In the genomic region with DNA sequence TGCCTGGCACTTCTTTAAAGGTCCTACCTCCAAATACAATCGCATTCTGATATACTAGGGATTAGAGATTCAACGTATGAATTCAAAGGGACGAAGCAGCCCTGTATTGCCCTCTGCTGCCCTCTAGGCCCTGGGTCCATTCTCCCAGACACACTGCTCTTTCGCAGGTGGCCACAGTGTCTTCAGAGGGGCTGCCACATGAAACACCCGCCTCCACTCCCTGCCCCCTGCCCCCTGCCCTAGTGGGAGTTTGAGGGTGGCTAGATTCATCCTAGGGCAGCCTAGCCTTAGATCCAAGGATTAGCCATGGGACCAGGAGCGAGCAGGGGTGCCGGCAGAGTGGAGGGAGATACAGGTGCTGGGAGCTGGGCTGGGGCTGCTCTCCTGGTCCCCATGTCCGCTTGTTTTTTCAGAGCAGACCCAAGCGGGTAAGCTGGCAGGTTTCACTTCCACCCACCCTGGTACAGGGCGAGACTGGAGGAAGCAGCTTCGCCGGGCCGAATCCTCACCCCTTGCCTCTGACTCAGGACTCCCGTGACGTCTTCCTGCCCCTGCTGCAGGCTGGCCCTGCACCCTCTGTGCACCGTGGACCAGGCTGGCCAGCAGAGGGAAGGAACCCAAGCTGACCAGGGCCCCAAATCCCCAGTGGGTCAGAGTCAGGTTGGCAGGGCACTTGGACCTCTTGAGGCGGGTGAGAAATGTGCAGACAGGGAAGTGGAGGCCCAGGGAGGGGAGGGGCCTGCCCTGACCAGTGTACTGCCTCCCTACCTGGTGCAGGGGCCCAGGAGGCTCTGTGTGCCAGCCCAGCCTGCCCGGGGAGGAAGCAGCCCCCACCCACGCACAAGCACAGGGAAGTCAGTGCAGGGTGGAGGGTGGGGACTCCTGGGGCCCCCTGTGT, we compare ENCODE assay signal across 1 cellular context.
TF ChIP-seq lines count a peak whose summit lies in the region.

No MANE protein-coding gene starts in this region.

TF ChIP-seq in HepG2, 621 proteins besides CTCF, POLR2A, EP300 and RAD21 (continued from another document):
- TF ChIP-seq, protein P1, sequence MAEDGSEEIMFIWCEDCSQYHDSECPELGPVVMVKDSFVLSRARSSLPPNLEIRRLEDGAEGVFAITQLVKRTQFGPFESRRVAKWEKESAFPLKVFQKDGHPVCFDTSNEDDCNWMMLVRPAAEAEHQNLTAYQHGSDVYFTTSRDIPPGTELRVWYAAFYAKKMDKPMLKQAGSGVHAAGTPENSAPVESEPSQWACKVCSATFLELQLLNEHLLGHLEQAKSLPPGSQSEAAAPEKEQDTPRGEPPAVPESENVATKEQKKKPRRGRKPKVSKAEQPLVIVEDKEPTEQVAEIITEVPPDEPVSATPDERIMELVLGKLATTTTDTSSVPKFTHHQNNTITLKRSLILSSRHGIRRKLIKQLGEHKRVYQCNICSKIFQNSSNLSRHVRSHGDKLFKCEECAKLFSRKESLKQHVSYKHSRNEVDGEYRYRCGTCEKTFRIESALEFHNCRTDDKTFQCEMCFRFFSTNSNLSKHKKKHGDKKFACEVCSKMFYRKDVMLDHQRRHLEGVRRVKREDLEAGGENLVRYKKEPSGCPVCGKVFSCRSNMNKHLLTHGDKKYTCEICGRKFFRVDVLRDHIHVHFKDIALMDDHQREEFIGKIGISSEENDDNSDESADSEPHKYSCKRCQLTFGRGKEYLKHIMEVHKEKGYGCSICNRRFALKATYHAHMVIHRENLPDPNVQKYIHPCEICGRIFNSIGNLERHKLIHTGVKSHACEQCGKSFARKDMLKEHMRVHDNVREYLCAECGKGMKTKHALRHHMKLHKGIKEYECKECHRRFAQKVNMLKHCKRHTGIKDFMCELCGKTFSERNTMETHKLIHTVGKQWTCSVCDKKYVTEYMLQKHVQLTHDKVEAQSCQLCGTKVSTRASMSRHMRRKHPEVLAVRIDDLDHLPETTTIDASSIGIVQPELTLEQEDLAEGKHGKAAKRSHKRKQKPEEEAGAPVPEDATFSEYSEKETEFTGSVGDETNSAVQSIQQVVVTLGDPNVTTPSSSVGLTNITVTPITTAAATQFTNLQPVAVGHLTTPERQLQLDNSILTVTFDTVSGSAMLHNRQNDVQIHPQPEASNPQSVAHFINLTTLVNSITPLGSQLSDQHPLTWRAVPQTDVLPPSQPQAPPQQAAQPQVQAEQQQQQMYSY (CRISPR knock-in tag; IDR thresholded peaks at IDR 0.05) = no peak
- TF ChIP-seq ZNF550 (CRISPR knock-in tag; IDR thresholded peaks at IDR 0.05; ENCODE audit: borderline replicate concordance) = no peak
- TF ChIP-seq TAF1 (CRISPR knock-in tag; IDR thresholded peaks at IDR 0.05) = peak; percentile 14; the same call in 1 of the 2 replicates
- TF ChIP-seq, protein P2, sequence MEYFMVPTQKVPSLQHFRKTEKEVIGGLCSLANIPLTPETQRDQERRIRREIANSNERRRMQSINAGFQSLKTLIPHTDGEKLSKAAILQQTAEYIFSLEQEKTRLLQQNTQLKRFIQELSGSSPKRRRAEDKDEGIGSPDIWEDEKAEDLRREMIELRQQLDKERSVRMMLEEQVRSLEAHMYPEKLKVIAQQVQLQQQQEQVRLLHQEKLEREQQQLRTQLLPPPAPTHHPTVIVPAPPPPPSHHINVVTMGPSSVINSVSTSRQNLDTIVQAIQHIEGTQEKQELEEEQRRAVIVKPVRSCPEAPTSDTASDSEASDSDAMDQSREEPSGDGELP (IDR thresholded peaks at IDR 0.05; ENCODE audit: borderline replicate concordance, low read depth) = peak; percentile 16; the same call in 1 of the 2 replicates
- no peak; the same call in 1 of the 2 replicates for TF ChIP-seq MTA1 (CRISPR knock-in tag; IDR thresholded peaks at IDR 0.05; ENCODE audit: borderline replicate concordance)
- TF ChIP-seq ZNF564 (CRISPR knock-in tag; IDR thresholded peaks at IDR 0.05) = no peak; the same call in 1 of the 2 replicates
- 0 out of 2 replicates have a peak, but pooled peaks have one; percentile 22 for TF ChIP-seq ZBTB7B (CRISPR knock-in tag; IDR thresholded peaks at IDR 0.05)
- TF ChIP-seq MAF1 (CRISPR knock-in tag; IDR thresholded peaks at IDR 0.05; ENCODE audit: borderline replicate concordance) = no peak
- 0 out of 2 replicates have a peak, but pooled peaks have one; percentile 39 for TF ChIP-seq KAT8 (CRISPR knock-in tag; IDR thresholded peaks at IDR 0.05)
- no peak for TF ChIP-seq ZNF83 (CRISPR knock-in tag; IDR thresholded peaks at IDR 0.05; ENCODE audit: borderline replicate concordance)
- peak; percentile 37; the same call in 1 of the 2 replicates for TF ChIP-seq GABPB1 (CRISPR knock-in tag; IDR thresholded peaks at IDR 0.05)
- no peak for TF ChIP-seq PCBP1 (IDR thresholded peaks at IDR 0.05; ENCODE audit: borderline replicate concordance, low read depth, low read length)
- no peak for TF ChIP-seq IRX3 (CRISPR knock-in tag; IDR thresholded peaks at IDR 0.05; ENCODE audit: borderline replicate concordance, low read depth)
- TF ChIP-seq, protein P3, sequence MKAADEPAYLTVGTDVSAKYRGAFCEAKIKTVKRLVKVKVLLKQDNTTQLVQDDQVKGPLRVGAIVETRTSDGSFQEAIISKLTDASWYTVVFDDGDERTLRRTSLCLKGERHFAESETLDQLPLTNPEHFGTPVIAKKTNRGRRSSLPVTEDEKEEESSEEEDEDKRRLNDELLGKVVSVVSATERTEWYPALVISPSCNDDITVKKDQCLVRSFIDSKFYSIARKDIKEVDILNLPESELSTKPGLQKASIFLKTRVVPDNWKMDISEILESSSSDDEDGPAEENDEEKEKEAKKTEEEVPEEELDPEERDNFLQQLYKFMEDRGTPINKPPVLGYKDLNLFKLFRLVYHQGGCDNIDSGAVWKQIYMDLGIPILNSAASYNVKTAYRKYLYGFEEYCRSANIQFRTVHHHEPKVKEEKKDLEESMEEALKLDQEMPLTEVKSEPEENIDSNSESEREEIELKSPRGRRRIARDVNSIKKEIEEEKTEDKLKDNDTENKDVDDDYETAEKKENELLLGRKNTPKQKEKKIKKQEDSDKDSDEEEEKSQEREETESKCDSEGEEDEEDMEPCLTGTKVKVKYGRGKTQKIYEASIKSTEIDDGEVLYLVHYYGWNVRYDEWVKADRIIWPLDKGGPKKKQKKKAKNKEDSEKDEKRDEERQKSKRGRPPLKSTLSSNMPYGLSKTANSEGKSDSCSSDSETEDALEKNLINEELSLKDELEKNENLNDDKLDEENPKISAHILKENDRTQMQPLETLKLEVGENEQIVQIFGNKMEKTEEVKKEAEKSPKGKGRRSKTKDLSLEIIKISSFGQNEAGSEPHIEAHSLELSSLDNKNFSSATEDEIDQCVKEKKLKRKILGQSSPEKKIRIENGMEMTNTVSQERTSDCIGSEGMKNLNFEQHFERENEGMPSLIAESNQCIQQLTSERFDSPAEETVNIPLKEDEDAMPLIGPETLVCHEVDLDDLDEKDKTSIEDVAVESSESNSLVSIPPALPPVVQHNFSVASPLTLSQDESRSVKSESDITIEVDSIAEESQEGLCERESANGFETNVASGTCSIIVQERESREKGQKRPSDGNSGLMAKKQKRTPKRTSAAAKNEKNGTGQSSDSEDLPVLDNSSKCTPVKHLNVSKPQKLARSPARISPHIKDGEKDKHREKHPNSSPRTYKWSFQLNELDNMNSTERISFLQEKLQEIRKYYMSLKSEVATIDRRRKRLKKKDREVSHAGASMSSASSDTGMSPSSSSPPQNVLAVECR (CRISPR knock-in tag; IDR thresholded peaks at IDR 0.05; ENCODE audit: borderline replicate concordance) = peak; percentile 20; the same call in 1 of the 2 replicates
- 0 out of 2 replicates have a peak, but pooled peaks have one; percentile 34 for TF ChIP-seq TARDBP (CRISPR knock-in tag; IDR thresholded peaks at IDR 0.05)
- TF ChIP-seq ZNF768 (CRISPR knock-in tag; IDR thresholded peaks at IDR 0.05) = peak; percentile 55; the same call in 1 of the 2 replicates
